ENCODE assay signal across 1 cellular context in genomic region chrX:119647089-119647488, GRCh38.
TF ChIP-seq lines count a peak whose summit lies in the region.

No MANE protein-coding gene starts in this region.

TF ChIP-seq in IMR-90, 13 proteins besides CTCF, POLR2A, EP300 and RAD21:
- TF ChIP-seq CEBPB (IDR thresholded peaks at IDR 0.05; ENCODE audit: low read depth, low read length), result 0 out of 2 replicates have a peak, but pooled peaks have one; percentile 15
- TF ChIP-seq MAFK (IDR thresholded peaks at IDR 0.05; ENCODE audit: low read depth, low read length), result no peak
